17 cellular contexts compared by ENCODE assay signal in the genomic region with DNA sequence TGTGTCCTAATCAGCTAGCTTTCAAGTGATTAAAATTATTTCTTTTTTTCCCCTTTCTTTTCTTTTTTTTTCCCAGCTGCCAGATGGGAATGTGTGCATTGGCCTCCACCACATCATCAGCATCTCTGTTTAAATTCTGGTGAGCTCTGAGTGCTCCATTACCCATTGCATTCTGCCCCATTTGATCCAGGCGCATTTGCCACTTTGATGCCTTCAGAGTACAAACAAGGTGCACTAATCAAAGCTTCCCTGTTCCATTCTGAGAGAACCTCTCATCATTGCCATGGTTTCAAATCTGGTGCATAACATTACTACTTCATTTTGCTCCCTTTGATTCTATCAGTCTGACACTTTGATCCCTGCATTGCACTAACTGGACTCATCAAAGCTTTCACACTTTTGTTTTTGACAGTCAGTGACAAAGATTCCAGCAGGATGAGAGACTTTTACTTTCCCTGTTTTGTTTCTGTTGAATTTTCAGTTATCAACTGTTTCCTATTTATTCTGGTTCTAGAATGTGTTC.
DNase-seq lines count a peak whose midpoint lies in the region; FAIRE-seq and TF ChIP-seq lines count a peak whose summit lies in the region.
"Had no signal": no experiment of that assay in that cellular context is flagged by ENCODE, and none has a peak within 500 bp of the region (broad histone marks: within the 10 kb centered on the region; RNA-seq: fewer than 3 reads in every experiment).

No MANE protein-coding gene starts in this region.

- H3K9me3 ChIP-seq in Karpas-422 (ENCODE audit: low read length), result 0 out of 2 replicates have a peak, but pooled peaks cover 3% of the 10 kb centered on the region
- H3K9me3 ChIP-seq in H1 (ENCODE audit: insufficient read depth in 2 of 2, low read depth in 1 of 2, low read length in 1 of 2), result no peaks in the 10 kb centered on the region
- H3K9me3 ChIP-seq in osteoblast (ENCODE audit: low read depth, low read length), result peaks cover 3% of the 10 kb centered on the region
- H3K9me3 ChIP-seq: BLaER1 had no signal

- H3K4me2 ChIP-seq in Karpas-422 (ENCODE audit: low read depth, low read length, poor library complexity, severe bottlenecking) (no peak overlapping the region), H1 (ENCODE audit: insufficient read depth in 1 of 2, low read depth in 2 of 2, low read length in 2 of 2) (no peak overlapping the region), osteoblast (ENCODE audit: insufficient read depth, low read length) (no peak overlapping the region)
- H3K4me2 ChIP-seq: BLaER1 had no signal

- no peaks in the 10 kb centered on the region for H3K27me3 ChIP-seq in Karpas-422 (ENCODE audit: low read length)
- no peaks in the 10 kb centered on the region for H3K27me3 ChIP-seq in H1 (replicated peaks in 1 of 4; ENCODE audit: control insufficient read depth in 3 of 4, extremely low read depth in 1 of 4, insufficient read depth in 3 of 4, low read length in 3 of 4)
- H3K27me3 ChIP-seq in osteoblast (ENCODE audit: insufficient read depth, low read length), result no peaks in the 10 kb centered on the region
- H3K27me3 ChIP-seq: BLaER1 had no signal

- H3K18ac ChIP-seq in H1 (ENCODE audit: extremely low read depth, low read length), result no peak overlapping the region

- peak overlapping the region; percentile 18; the same call in 1 of the 2 replicates for H2AFZ ChIP-seq in Karpas-422 (ENCODE audit: low read length)
- H2AFZ ChIP-seq in H1 (ENCODE audit: low read length), result 0 out of 2 replicates have a peak overlapping the region, but pooled peaks have one; percentile 39
- H2AFZ ChIP-seq in osteoblast (ENCODE audit: low read length), result no peak overlapping the region
- H2AFZ ChIP-seq: GM23248 had no signal

- no peak for TF ChIP-seq EP300 in H1 (IDR thresholded peaks at IDR 0.05; ENCODE audit: borderline replicate concordance in 1 of 2, low read depth in 2 of 2, low read length in 2 of 2)

- no peak for DNase-seq in Karpas-422
- peak; percentile 69 for DNase-seq in NCI-H1694 treated with DMSO at 0.1 percent for 48 hours (lab: John Stamatoyannopoulos, UW)
- DNase-seq in H1 (ENCODE audit: low read depth in 1 of 2, low spot score in 2 of 2), result no peak
- DNase-seq in osteoblast (ENCODE audit: insufficient read length, low spot score, missing footprints), result peak; percentile 11
- no peak for DNase-seq in KG1 (lab: John Stamatoyannopoulos, UW)
- no peak for DNase-seq in central memory CD4-positive, alpha-beta T cell
- no peak for DNase-seq in T-helper 1 cell
- DNase-seq in kidney glomerular epithelial cell (lab: John Stamatoyannopoulos, UW), result no peak
- DNase-seq: 8988T; CD4-positive, alpha-beta memory T cell; DMS153; DMS79; GDM1; GM23248; HCEC 1CT had no signal

- no peaks in the 10 kb centered on the region for H4K20me1 ChIP-seq in Karpas-422 (ENCODE audit: insufficient read depth, low read depth, low read length)
- H4K20me1 ChIP-seq in H1 (replicated peaks in 1 of 2; ENCODE audit: control insufficient read depth in 1 of 2, insufficient read depth in 2 of 2, low read length in 2 of 2), result no peaks in the 10 kb centered on the region
- H4K20me1 ChIP-seq in osteoblast (ENCODE audit: insufficient read depth, low read length), result no peaks in the 10 kb centered on the region
- H4K20me1 ChIP-seq: BLaER1 had no signal

- H2BK5ac ChIP-seq in H1 (ENCODE audit: low read depth, low read length), result no peak overlapping the region

- H3K36me3 ChIP-seq in Karpas-422 (ENCODE audit: insufficient read depth, low read length) (no peaks in the 10 kb centered on the region), H1 (ENCODE audit: control insufficient read depth in 2 of 4, insufficient read depth in 4 of 4, low read length in 3 of 4) (no peaks in the 10 kb centered on the region), osteoblast (ENCODE audit: insufficient read depth, low read length) (no peaks in the 10 kb centered on the region)
- H3K36me3 ChIP-seq: BLaER1 had no signal

- WGBS in H1 (ENCODE audit: extremely low coverage in 1 of 2, insufficient coverage in 1 of 2, insufficient read length in 1 of 2, insufficient replicate concordance in 2 of 2, low coverage in 1 of 2, low lambda C conversion rate in 2 of 2, missing lambda C conversion rate in 1 of 2), 2 experiments, result 87% methylated on average over 1 of the region's 1 CpG; no CpG with 5 or more reads in 1 of the 2 experiments

- H2BK15ac ChIP-seq in H1 (ENCODE audit: low read length), result no peak overlapping the region

- no peak overlapping the region for H4K8ac ChIP-seq in H1 (ENCODE audit: extremely low read depth, insufficient read depth, low read length)

- no peak for TF ChIP-seq CTCF in H1 (IDR thresholded peaks at IDR 0.05; ENCODE audit: control extremely low read depth in 1 of 3, insufficient read depth in 1 of 3, low read depth in 1 of 3, low read length in 3 of 3)
- no peak for TF ChIP-seq CTCF in osteoblast (IDR thresholded peaks at IDR 0.05; ENCODE audit: extremely low read depth, low read depth, low read length)

- H3K27ac ChIP-seq in Karpas-422 (ENCODE audit: low read length), result no peak overlapping the region
- H3K27ac ChIP-seq in H1 (ENCODE audit: low read depth, low read length), result no peak overlapping the region
- H3K27ac ChIP-seq in osteoblast (ENCODE audit: low read depth, low read length), result no peak overlapping the region
- H3K27ac ChIP-seq: BLaER1, GM23248 had no signal

- no peaks in the 10 kb centered on the region for H3K23me2 ChIP-seq in H1 (ENCODE audit: low read depth, low read length)

- H2BK20ac ChIP-seq in H1 (ENCODE audit: low read length), result no peak overlapping the region

- FAIRE-seq in H1 (lab: Jason Lieb, UNC), result no peak
- FAIRE-seq: H54 had no signal

- H3K4me1 ChIP-seq in Karpas-422 (ENCODE audit: low read length) (no peaks in the 10 kb centered on the region), H1 (replicated peaks in 1 of 4; ENCODE audit: control insufficient read depth in 3 of 4, insufficient read depth in 4 of 4, low read length in 3 of 4) (no peaks in the 10 kb centered on the region), osteoblast (ENCODE audit: insufficient read depth, low read length) (no peaks in the 10 kb centered on the region)
- H3K4me1 ChIP-seq: BLaER1 had no signal

- H2BK120ac ChIP-seq in H1 (replicated peaks; ENCODE audit: low read depth, low read length), result no peak overlapping the region

- H3K79me1 ChIP-seq in H1 (ENCODE audit: low read depth, low read length), result no peaks in the 10 kb centered on the region

- peak overlapping the region; percentile 14 for H3K4ac ChIP-seq in H1 (replicated peaks; ENCODE audit: insufficient read length, low read depth, low read length)

- H3K9me2 ChIP-seq in Karpas-422 (replicated peaks; ENCODE audit: insufficient read depth, low read length), result no peaks in the 10 kb centered on the region; the same call in 1 of the 2 replicates

- no peak overlapping the region for H2BK12ac ChIP-seq in H1 (ENCODE audit: low read depth, low read length)

- TF ChIP-seq POLR2A in H1 (IDR thresholded peaks at IDR 0.05; ENCODE audit: control extremely low read depth in 1 of 2, low read depth in 2 of 2, low read length in 2 of 2), result no peak

- no peak overlapping the region for H4K5ac ChIP-seq in H1 (ENCODE audit: insufficient read length, low read depth, low read length)

- H3K9ac ChIP-seq in Karpas-422 (ENCODE audit: low read length), result no peak overlapping the region
- H3K9ac ChIP-seq in H1 (replicated peaks in 1 of 4; ENCODE audit: extremely low read depth in 1 of 4, low read depth in 3 of 4, low read length in 3 of 4), result no peak overlapping the region
- H3K9ac ChIP-seq: BLaER1, GM23248 had no signal

- no peak overlapping the region for H3K56ac ChIP-seq in H1 (replicated peaks; ENCODE audit: insufficient read length, low read depth, low read length)

- no peak overlapping the region for H3K23ac ChIP-seq in H1 (ENCODE audit: insufficient read length)

- H3K4me3 ChIP-seq in Karpas-422 (ENCODE audit: low read length), result no peak overlapping the region
- H3K4me3 ChIP-seq in H1 (ENCODE audit: extremely low read depth in 1 of 4, insufficient read depth in 2 of 4, low read depth in 3 of 4, low read length in 4 of 4), result no peak overlapping the region
- H3K4me3 ChIP-seq in osteoblast (ENCODE audit: insufficient read depth, low read length), result no peak overlapping the region
- H3K4me3 ChIP-seq: BLaER1, GM23248 had no signal

- TF ChIP-seq RAD21 in H1 (IDR thresholded peaks at IDR 0.05 in 1 of 2, conservative IDR thresholded peaks at IDR 0.05 in 1 of 2; ENCODE audit: low read depth in 2 of 2, low read length in 2 of 2), result no peak

- POLR2A ChIA-PET in H1 (lab: Charles Lee; ENCODE audit: partially characterized antibody), result no interaction called here

- no peak overlapping the region for H2AK5ac ChIP-seq in H1 (ENCODE audit: low read depth, low read length)

- no peak overlapping the region for H3K14ac ChIP-seq in H1 (ENCODE audit: insufficient read length)

- H3K79me2 ChIP-seq in Karpas-422 (ENCODE audit: low read length) (no peaks in the 10 kb centered on the region), H1 (ENCODE audit: control insufficient read depth in 1 of 2, insufficient read depth in 2 of 2, low read length in 2 of 2) (no peaks in the 10 kb centered on the region), osteoblast (ENCODE audit: insufficient read depth, low read length) (no peaks in the 10 kb centered on the region)

- CTCF ChIA-PET in H1 (lab: Charles Lee; ENCODE audit: partially characterized antibody), result interaction anchor here (0.6 to 1.1 kb wide), 2 partner anchors 28 to 1988 kb away, joined by 3 read pairs; no protein-coding TSS in a partner anchor

- no peak overlapping the region for H4K91ac ChIP-seq in H1 (replicated peaks; ENCODE audit: insufficient read length, low read length)

TF ChIP-seq in H1, 55 proteins besides CTCF, POLR2A, EP300 and RAD21 (continues in another document):
- TF ChIP-seq TEAD4 (IDR thresholded peaks at IDR 0.05; ENCODE audit: low read depth, low read length) (no peak), EGR1 (IDR thresholded peaks at IDR 0.05; ENCODE audit: borderline replicate concordance, low read depth, low read length) (no peak), POU5F1 (IDR thresholded peaks at IDR 0.05; ENCODE audit: low read depth, low read length) (no peak), TAF1 (IDR thresholded peaks at IDR 0.05; ENCODE audit: low read depth, low read length) (no peak)
- TF ChIP-seq, protein P1, sequence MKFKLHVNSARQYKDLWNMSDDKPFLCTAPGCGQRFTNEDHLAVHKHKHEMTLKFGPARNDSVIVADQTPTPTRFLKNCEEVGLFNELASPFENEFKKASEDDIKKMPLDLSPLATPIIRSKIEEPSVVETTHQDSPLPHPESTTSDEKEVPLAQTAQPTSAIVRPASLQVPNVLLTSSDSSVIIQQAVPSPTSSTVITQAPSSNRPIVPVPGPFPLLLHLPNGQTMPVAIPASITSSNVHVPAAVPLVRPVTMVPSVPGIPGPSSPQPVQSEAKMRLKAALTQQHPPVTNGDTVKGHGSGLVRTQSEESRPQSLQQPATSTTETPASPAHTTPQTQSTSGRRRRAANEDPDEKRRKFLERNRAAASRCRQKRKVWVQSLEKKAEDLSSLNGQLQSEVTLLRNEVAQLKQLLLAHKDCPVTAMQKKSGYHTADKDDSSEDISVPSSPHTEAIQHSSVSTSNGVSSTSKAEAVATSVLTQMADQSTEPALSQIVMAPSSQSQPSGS (IDR thresholded peaks at IDR 0.05; ENCODE audit: low read length), result no peak

Comparison
In these comparisons a context has a peak if more than half of its experiments do, and no peak if none do; other contexts are left out.
1. DNase-seq: peak in NCI-H1694 treated with DMSO at 0.1 percent for 48 hours (single experiment) and osteoblast (single experiment); none in Karpas-422 (single experiment), H1 (0 of 2), KG1 (single experiment), central memory CD4-positive, alpha-beta T cell (single experiment), T-helper 1 cell (0 of 5) and kidney glomerular epithelial cell (single experiment).